23 cellular contexts compared by ENCODE assay signal in genomic region chr4:179751669-179752068, GRCh38.
"Had no signal": no experiment of that assay in that cellular context is flagged by ENCODE, and none has a peak within 500 bp of the region (broad histone marks: within the 10 kb centered on the region; RNA-seq: fewer than 3 reads in every experiment).

No MANE protein-coding gene starts in this region.

- H3K4me3 Mint-ChIP-seq: activated B cell treated with CpG ODN at 0.5 μM for 24 hours; activated CD4-positive, alpha-beta memory T cell treated with anti-CD3 and anti-CD28 coated beads for 36 hours; activated CD4-positive, alpha-beta T cell treated with anti-CD3 and anti-CD28 coated beads, Interleukin-2, amount 10 ng/mL, durations not matched to agents 7 days and 5 days; activated T-cell treated with anti-CD3 and anti-CD28 coated beads, Interleukin-2, amount 50 U/mL, for 4 hours; brain; T-helper 17 cell had no signal

- H3K4me3 ChIP-seq: cardiac muscle cell, Peyer's patch had no signal

- H3K27me3 Mint-ChIP-seq: activated B cell treated with CpG ODN at 0.5 μM for 24 hours; activated CD4-positive, alpha-beta memory T cell treated with anti-CD3 and anti-CD28 coated beads for 36 hours; activated CD4-positive, alpha-beta T cell treated with anti-CD3 and anti-CD28 coated beads, Interleukin-2, amount 10 ng/mL, durations not matched to agents 7 days and 5 days; T-helper 17 cell had no signal

- H3K36me3 ChIP-seq: cardiac muscle cell, Peyer's patch had no signal

- H3K4me1 Mint-ChIP-seq: activated B cell treated with CpG ODN at 0.5 μM for 24 hours; activated CD4-positive, alpha-beta T cell treated with anti-CD3 and anti-CD28 coated beads, Interleukin-2, amount 10 ng/mL, durations not matched to agents 7 days and 5 days; T-helper 17 cell had no signal

- ATAC-seq: activated naive CD4-positive, alpha-beta T cell treated with anti-CD3 and anti-CD28 coated beads, Interleukin-2, amount 50 U/mL, for 72 hours; activated T-cell treated with anti-CD3 and anti-CD28 coated beads, Interleukin-2, amount 50 U/mL, for 4 hours; T-helper 17 cell had no signal

- H3K27ac ChIP-seq: cardiac muscle cell, Peyer's patch, RWPE1 had no signal

- H3K36me3 Mint-ChIP-seq: activated CD4-positive, alpha-beta memory T cell treated with anti-CD3 and anti-CD28 coated beads for 36 hours; activated naive CD4-positive, alpha-beta T cell treated with anti-CD3 and anti-CD28 coated beads, Interleukin-2, amount 50 U/mL, for 72 hours; brain had no signal

- FAIRE-seq: astrocyte had no signal

- H3K27me3 ChIP-seq: cardiac muscle cell, Peyer's patch had no signal

- H3K27ac Mint-ChIP-seq: activated B cell treated with CpG ODN at 0.5 μM for 24 hours; activated CD4-positive, alpha-beta memory T cell treated with anti-CD3 and anti-CD28 coated beads for 36 hours; activated CD4-positive, alpha-beta T cell treated with anti-CD3 and anti-CD28 coated beads, Interleukin-2, amount 10 ng/mL, durations not matched to agents 7 days and 5 days; activated naive CD4-positive, alpha-beta T cell treated with anti-CD3 and anti-CD28 coated beads, Interleukin-2, amount 50 U/mL, for 72 hours; brain; T-helper 17 cell had no signal

- H3K4me1 ChIP-seq: Peyer's patch had no signal

- H3K9me3 Mint-ChIP-seq: brain had no signal

- DNase-seq: activated B cell treated with CpG ODN at 0.5 μM for 24 hours; activated CD4-positive, alpha-beta memory T cell treated with anti-CD3 and anti-CD28 coated beads for 36 hours; activated CD4-positive, alpha-beta T cell treated with anti-CD3 and anti-CD28 coated beads, Interleukin-2, amount 10 ng/mL, durations not matched to agents 7 days and 5 days; activated CD8-positive, alpha-beta memory T cell treated with anti-CD3 and anti-CD28 coated beads for 24 hours; activated effector memory CD4-positive, alpha-beta T cell treated with anti-CD3 and anti-CD28 coated beads, Interleukin-2, amount 50 U/mL, for 16 hours; activated naive CD4-positive, alpha-beta T cell treated with Interleukin-2 at 50 U/mL for 16 hours; activated T-cell treated with anti-CD3 and anti-CD28 coated beads, Interleukin-2, amount 50 U/mL, for 4 hours; amygdala; Kasumi-1; KBM-7; NCI-H1105 treated with DMSO at 0.1 percent for 48 hours; NCI-H1694 treated with DMSO at 0.1 percent for 48 hours; NCI-H2029 treated with DMSO at 0.1 percent for 48 hours; NCI-H510A treated with DMSO at 0.1 percent for 48 hours; NK-92 treated with Interleukin-12 subunit alpha and Interleukin-12 subunit beta, amount 100 ng/mL, for 24 hours; Peyer's patch; T-helper 17 cell; T-helper 9 cell had no signal
